Comparison of ENCODE assay signal across 22 cellular contexts in the genomic region with DNA sequence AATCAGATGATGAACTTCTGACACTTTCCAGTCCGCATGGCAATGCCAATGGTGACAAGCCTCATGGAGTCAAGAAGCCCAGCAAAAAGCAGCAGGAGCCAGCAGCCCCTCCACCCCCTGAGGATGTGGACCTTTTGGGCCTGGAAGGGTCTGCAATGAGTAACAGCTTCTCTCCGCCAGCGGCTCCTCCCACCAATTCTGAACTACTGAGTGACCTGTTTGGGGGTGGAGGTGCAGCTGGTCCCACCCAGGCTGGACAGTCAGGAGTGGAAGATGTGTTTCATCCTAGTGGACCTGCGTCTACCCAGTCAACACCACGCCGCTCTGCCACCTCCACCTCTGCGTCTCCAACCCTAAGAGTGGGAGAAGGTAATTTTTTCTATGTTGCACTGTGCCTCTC. TPM values are rescaled to one million over a fixed set of nuclear protein-coding genes. Genes with fewer than 3 reads are reported as not detected.
DNase-seq lines count a peak whose midpoint lies in the region; ATAC-seq and TF ChIP-seq lines count a peak whose summit lies in the region.
"Had no signal": no experiment of that assay in that cellular context is flagged by ENCODE, and none has a peak within 500 bp of the region (broad histone marks: within the 10 kb centered on the region; RNA-seq: fewer than 3 reads in every experiment).

No MANE protein-coding gene starts in this region.

- no peak for ATAC-seq in activated T-cell treated with anti-CD3 and anti-CD28 coated beads, Interleukin-2, amount 50 U/mL, for 4 hours
- ATAC-seq in activated CD8-positive, alpha-beta T cell treated with anti-CD3 and anti-CD28 coated beads for 36 hours, result no peak
- no peak for ATAC-seq in HG03159 (IDR thresholded peaks at IDR 0.05; ENCODE audit: unreplicated experiment)

- TF ChIP-seq CTCF in activated CD8-positive, alpha-beta T cell treated with anti-CD3 and anti-CD28 coated beads for 36 hours (IDR thresholded peaks at IDR 0.05), result no peak

- no peaks in the 10 kb centered on the region for H3K27me3 Mint-ChIP-seq in activated T-cell treated with anti-CD3 and anti-CD28 coated beads, Interleukin-2, amount 50 U/mL, for 24 hours
- H3K27me3 Mint-ChIP-seq in activated T-cell treated with anti-CD3 and anti-CD28 coated beads, Interleukin-2, amount 50 U/mL, for 4 hours (ENCODE audit: low read depth), result no peaks in the 10 kb centered on the region
- H3K27me3 Mint-ChIP-seq in activated CD8-positive, alpha-beta T cell treated with anti-CD3 and anti-CD28 coated beads for 36 hours, result no peaks in the 10 kb centered on the region
- no peaks in the 10 kb centered on the region for H3K27me3 Mint-ChIP-seq in activated T-helper 2 cell treated with anti-CD3 and anti-CD28 coated beads, Interferon-gamma antibody, Interleukin-2, Interleukin-4, amounts not matched to agents 10 μg/mL and 5 μg/mL and 100 μg/mL, durations not matched to agents 14 hours and 24 hours and 36 hours (ENCODE audit: low read depth)
- H3K27me3 Mint-ChIP-seq: CD4-positive, alpha-beta memory T cell had no signal

- CTCF ChIA-PET in activated CD8-positive, alpha-beta T cell treated with anti-CD3 and anti-CD28 coated beads for 36 hours (lab: Charles Lee), result interaction anchor here (1.4 kb wide), 1 partner anchor 29 kb away, joined by 3 read pairs; no protein-coding TSS in a partner anchor

- no peak for DNase-seq in activated T-cell treated with anti-CD3 and anti-CD28 coated beads, Interleukin-2, amount 50 U/mL, for 24 hours
- DNase-seq in activated T-cell treated with anti-CD3 and anti-CD28 coated beads, Interleukin-2, amount 50 U/mL, for 4 hours, result no peak
- DNase-seq in activated CD8-positive, alpha-beta T cell treated with anti-CD3 and anti-CD28 coated beads for 36 hours, result no peak
- DNase-seq in activated T-helper 2 cell treated with anti-CD3 and anti-CD28 coated beads, Interferon-gamma antibody, Interleukin-2, Interleukin-4, amounts not matched to agents 10 μg/mL and 5 μg/mL and 100 μg/mL, durations not matched to agents 14 hours and 24 hours and 36 hours (ENCODE audit: low spot score), result no peak
- DNase-seq in NCI-H2029 (lab: John Stamatoyannopoulos, UW) (no peak), EL (no peak)
- DNase-seq: C1 segment of cervical spinal cord; Caco-2; CD4-positive, alpha-beta memory T cell; GDM1; GM23248; H9; IMR-90; MM.1S; NCI-H2029 treated with DMSO at 0.1 percent for 48 hours; NCI-H446 treated with DMSO at 0.1 percent for 48 hours; NCI-H526; NCI-H82; NK-92 treated with Interleukin-12 subunit alpha and Interleukin-12 subunit beta, amount 100 ng/mL, for 24 hours; Right ventricle myocardium superior; RPMI8226 had no signal

- H3K9me3 Mint-ChIP-seq in activated T-cell treated with anti-CD3 and anti-CD28 coated beads, Interleukin-2, amount 50 U/mL, for 24 hours, result no peaks in the 10 kb centered on the region
- no peaks in the 10 kb centered on the region for H3K9me3 Mint-ChIP-seq in activated T-cell treated with anti-CD3 and anti-CD28 coated beads, Interleukin-2, amount 50 U/mL, for 4 hours
- no peaks in the 10 kb centered on the region for H3K9me3 Mint-ChIP-seq in activated CD8-positive, alpha-beta T cell treated with anti-CD3 and anti-CD28 coated beads for 36 hours
- H3K9me3 Mint-ChIP-seq in activated T-helper 2 cell treated with anti-CD3 and anti-CD28 coated beads, Interferon-gamma antibody, Interleukin-2, Interleukin-4, amounts not matched to agents 10 μg/mL and 5 μg/mL and 100 μg/mL, durations not matched to agents 14 hours and 24 hours and 36 hours, result no peaks in the 10 kb centered on the region
- H3K9me3 Mint-ChIP-seq: CD4-positive, alpha-beta memory T cell; H9 had no signal

- intact Hi-C loops in activated CD8-positive, alpha-beta T cell treated with anti-CD3 and anti-CD28 coated beads for 36 hours (cut with micrococcal nuclease), result no loop called here
- intact Hi-C loops in activated T-helper 2 cell treated with anti-CD3 and anti-CD28 coated beads, Interferon-gamma antibody, Interleukin-2, Interleukin-4, amounts not matched to agents 10 μg/mL and 5 μg/mL and 100 μg/mL, durations not matched to agents 14 hours and 24 hours and 36 hours (cut with micrococcal nuclease), result loop anchor here (10.0 kb wide), 4 partner anchors 428 to 982 kb away; a partner anchor contains a TSS

- H3K4me3 Mint-ChIP-seq in activated T-cell treated with anti-CD3 and anti-CD28 coated beads, Interleukin-2, amount 50 U/mL, for 24 hours, result no peak overlapping the region
- H3K4me3 Mint-ChIP-seq in activated T-cell treated with anti-CD3 and anti-CD28 coated beads, Interleukin-2, amount 50 U/mL, for 4 hours, result no peak overlapping the region
- H3K4me3 Mint-ChIP-seq in activated CD8-positive, alpha-beta T cell treated with anti-CD3 and anti-CD28 coated beads for 36 hours, result no peak overlapping the region
- no peak overlapping the region for H3K4me3 Mint-ChIP-seq in activated T-helper 2 cell treated with anti-CD3 and anti-CD28 coated beads, Interferon-gamma antibody, Interleukin-2, Interleukin-4, amounts not matched to agents 10 μg/mL and 5 μg/mL and 100 μg/mL, durations not matched to agents 14 hours and 24 hours and 36 hours (ENCODE audit: low read depth)
- H3K4me3 Mint-ChIP-seq: CD4-positive, alpha-beta memory T cell; H9 had no signal

- peak overlapping the region; percentile 6 for H3K27ac Mint-ChIP-seq in activated T-cell treated with anti-CD3 and anti-CD28 coated beads, Interleukin-2, amount 50 U/mL, for 24 hours
- H3K27ac Mint-ChIP-seq in activated CD8-positive, alpha-beta T cell treated with anti-CD3 and anti-CD28 coated beads for 36 hours, result peak overlapping the region; percentile 64
- peak overlapping the region; percentile 20 for H3K27ac Mint-ChIP-seq in activated T-helper 2 cell treated with anti-CD3 and anti-CD28 coated beads, Interferon-gamma antibody, Interleukin-2, Interleukin-4, amounts not matched to agents 10 μg/mL and 5 μg/mL and 100 μg/mL, durations not matched to agents 14 hours and 24 hours and 36 hours
- H3K27ac Mint-ChIP-seq: CD4-positive, alpha-beta memory T cell had no signal

- peaks cover 54% of the 10 kb centered on the region for H3K4me1 Mint-ChIP-seq in activated T-cell treated with anti-CD3 and anti-CD28 coated beads, Interleukin-2, amount 50 U/mL, for 24 hours (ENCODE audit: low read depth)
- peaks cover 26% of the 10 kb centered on the region for H3K4me1 Mint-ChIP-seq in activated T-cell treated with anti-CD3 and anti-CD28 coated beads, Interleukin-2, amount 50 U/mL, for 4 hours (ENCODE audit: low read depth)
- H3K4me1 Mint-ChIP-seq in activated CD8-positive, alpha-beta T cell treated with anti-CD3 and anti-CD28 coated beads for 36 hours (ENCODE audit: low read depth), result peaks cover 50% of the 10 kb centered on the region
- H3K4me1 Mint-ChIP-seq in activated T-helper 2 cell treated with anti-CD3 and anti-CD28 coated beads, Interferon-gamma antibody, Interleukin-2, Interleukin-4, amounts not matched to agents 10 μg/mL and 5 μg/mL and 100 μg/mL, durations not matched to agents 14 hours and 24 hours and 36 hours (ENCODE audit: low read depth), result peaks cover 71% of the 10 kb centered on the region

- H3K36me3 Mint-ChIP-seq in activated T-cell treated with anti-CD3 and anti-CD28 coated beads, Interleukin-2, amount 50 U/mL, for 24 hours (ENCODE audit: low read depth), result peaks cover 8% of the 10 kb centered on the region
- peaks cover 4% of the 10 kb centered on the region for H3K36me3 Mint-ChIP-seq in activated T-cell treated with anti-CD3 and anti-CD28 coated beads, Interleukin-2, amount 50 U/mL, for 4 hours (ENCODE audit: insufficient read depth)
- H3K36me3 Mint-ChIP-seq in activated CD8-positive, alpha-beta T cell treated with anti-CD3 and anti-CD28 coated beads for 36 hours (ENCODE audit: low read depth), result peaks cover 2% of the 10 kb centered on the region
- H3K36me3 Mint-ChIP-seq in activated T-helper 2 cell treated with anti-CD3 and anti-CD28 coated beads, Interferon-gamma antibody, Interleukin-2, Interleukin-4, amounts not matched to agents 10 μg/mL and 5 μg/mL and 100 μg/mL, durations not matched to agents 14 hours and 24 hours and 36 hours (ENCODE audit: low read depth), result no peaks in the 10 kb centered on the region

- POLR2A ChIA-PET in activated CD8-positive, alpha-beta T cell treated with anti-CD3 and anti-CD28 coated beads for 36 hours (lab: Charles Lee), result interaction anchor here (2.1 kb wide), 1 partner anchor 27 kb away, joined by 9 read pairs; a partner anchor contains a TSS

RNA-seq across cellular contexts. Expression of a gene that starts 28.0 kb away (rescaled TPM):
- under 1 TPM; 0.32 to 0.38 (median 0.38) TPM for total RNA-seq in activated T-cell treated with anti-CD3 and anti-CD28 coated beads, Interleukin-2, amount 50 U/mL, for 4 hours
- total RNA-seq in activated CD8-positive, alpha-beta T cell treated with anti-CD3 and anti-CD28 coated beads for 36 hours, result 1 to 10 TPM; 3.0 TPM
- 2.0 and 2.4 TPM in 2 replicates for total RNA-seq in activated T-helper 2 cell treated with anti-CD3 and anti-CD28 coated beads, Interferon-gamma antibody, Interleukin-2, Interleukin-4, amounts not matched to agents 10 μg/mL and 5 μg/mL and 100 μg/mL, durations not matched to agents 14 hours and 24 hours and 36 hours

RNA-seq across cellular contexts. Expression of a gene that starts 28.0 kb away (rescaled TPM):
- 10 to 100 TPM; 12.6 to 15.7 (median 12.6) TPM for total RNA-seq in activated T-cell treated with anti-CD3 and anti-CD28 coated beads, Interleukin-2, amount 50 U/mL, for 4 hours
- 10 to 100 TPM; 11.3 to 12.6 TPM for total RNA-seq in activated CD8-positive, alpha-beta T cell treated with anti-CD3 and anti-CD28 coated beads for 36 hours
- total RNA-seq in activated T-helper 2 cell treated with anti-CD3 and anti-CD28 coated beads, Interferon-gamma antibody, Interleukin-2, Interleukin-4, amounts not matched to agents 10 μg/mL and 5 μg/mL and 100 μg/mL, durations not matched to agents 14 hours and 24 hours and 36 hours, result 20.9 and 22.6 TPM in 2 replicates

Comparison
In these comparisons a context has a peak if more than half of its experiments do, and no peak if none do; other contexts are left out.
1. H3K27ac Mint-ChIP-seq: peak in every context shown above with its lines; median percentile 64 in activated CD8-positive, alpha-beta T cell treated with anti-CD3 and anti-CD28 coated beads for 36 hours; 20 in activated T-helper 2 cell treated with anti-CD3 and anti-CD28 coated beads, Interferon-gamma antibody, Interleukin-2, Interleukin-4, amounts not matched to agents 10 μg/mL and 5 μg/mL and 100 μg/mL, durations not matched to agents 14 hours and 24 hours and 36 hours; 6 in activated T-cell treated with anti-CD3 and anti-CD28 coated beads, Interleukin-2, amount 50 U/mL, for 24 hours.